ENCODE assay signal across 30 cellular contexts in genomic region chr12:77577756-77578155, GRCh38.
DNase-seq lines count a peak whose midpoint lies in the region; ATAC-seq and TF ChIP-seq lines count a peak whose summit lies in the region.
"Had no signal": no experiment of that assay in that cellular context is flagged by ENCODE, and none has a peak within 500 bp of the region (broad histone marks: within the 10 kb centered on the region; RNA-seq: fewer than 3 reads in every experiment).

No MANE protein-coding gene starts in this region.

- H3K36me3 ChIP-seq in SK-N-SH (replicated peaks in 1 of 2; ENCODE audit: control insufficient read depth in 1 of 2, insufficient read depth in 2 of 2, low read length in 1 of 2), result peaks cover 0 to 3% of the 10 kb centered on the region in 2 experiments
- no peaks in the 10 kb centered on the region for H3K36me3 ChIP-seq in smooth muscle cell (ENCODE audit: low read depth)
- H3K36me3 ChIP-seq: breast epithelium, pancreas, WERI-Rb-1 had no signal

- H3K27ac Mint-ChIP-seq in activated naive CD8-positive, alpha-beta T cell treated with anti-CD3 and anti-CD28 coated beads for 36 hours, result no peak overlapping the region
- H3K27ac Mint-ChIP-seq: activated CD8-positive, alpha-beta T cell treated with anti-CD3 and anti-CD28 coated beads, Interleukin-2, amount 10 ng/mL, durations not matched to agents 7 days and 5 days; activated naive CD4-positive, alpha-beta T cell treated with anti-CD3 and anti-CD28 coated beads, Interleukin-2, amount 10 ng/mL, durations not matched to agents 7 days and 5 days; activated T-helper 17 cell treated with anti-CD3 and anti-CD28 coated beads, Interleukin-2, amount 50 U/mL, for 72 hours; H9; immature natural killer cell had no signal

- H3K4me3 ChIP-seq in SK-N-SH (ENCODE audit: low read depth in 2 of 2, low read length in 1 of 2) (no peak overlapping the region), smooth muscle cell (no peak overlapping the region)
- H3K4me3 ChIP-seq: breast epithelium, mucosa of descending colon, pancreas had no signal

- CTCF ChIA-PET in SK-N-SH (lab: Yijun Ruan, JAX), result no interaction called here

- H3K27ac ChIP-seq in SK-N-SH (ENCODE audit: low read depth in 2 of 2, low read length in 1 of 2), result peak overlapping the region; percentile 70 to 82; a peak in 3 of 4 replicates
- peak overlapping the region; percentile 64 for H3K27ac ChIP-seq in smooth muscle cell (ENCODE audit: low read depth)
- H3K27ac ChIP-seq: breast epithelium, C4-2B, pancreas, WERI-Rb-1 had no signal

- H3K9me3 Mint-ChIP-seq in activated naive CD8-positive, alpha-beta T cell treated with anti-CD3 and anti-CD28 coated beads for 36 hours, result no peaks in the 10 kb centered on the region
- H3K9me3 Mint-ChIP-seq: activated naive CD4-positive, alpha-beta T cell treated with anti-CD3 and anti-CD28 coated beads, Interleukin-2, amount 10 ng/mL, durations not matched to agents 7 days and 5 days; activated T-helper 17 cell treated with anti-CD3 and anti-CD28 coated beads, Interleukin-2, amount 50 U/mL, for 72 hours; H9; neural crest cell had no signal

- no peaks in the 10 kb centered on the region for H3K27me3 Mint-ChIP-seq in activated naive CD8-positive, alpha-beta T cell treated with anti-CD3 and anti-CD28 coated beads for 36 hours
- H3K27me3 Mint-ChIP-seq: activated naive CD4-positive, alpha-beta T cell treated with anti-CD3 and anti-CD28 coated beads, Interleukin-2, amount 10 ng/mL, durations not matched to agents 7 days and 5 days; activated T-helper 17 cell treated with anti-CD3 and anti-CD28 coated beads, Interleukin-2, amount 50 U/mL, for 72 hours had no signal

- H3K79me2 ChIP-seq in SK-N-SH (ENCODE audit: insufficient read depth) (no peaks in the 10 kb centered on the region; the same call in 1 of the 2 replicates), smooth muscle cell (ENCODE audit: low read depth) (no peaks in the 10 kb centered on the region)

- H3K9me3 ChIP-seq in SK-N-SH (no peaks in the 10 kb centered on the region), smooth muscle cell (replicated peaks; ENCODE audit: low read depth) (no peaks in the 10 kb centered on the region)
- H3K9me3 ChIP-seq: breast epithelium, mucosa of descending colon, pancreas had no signal

- H3F3A ChIP-seq in SK-N-SH (replicated peaks; ENCODE audit: insufficient read depth) (peaks cover 15% of the 10 kb centered on the region), smooth muscle cell (ENCODE audit: low read depth) (no peaks in the 10 kb centered on the region)

- peak; percentile 4 for DNase-seq in EH (ENCODE audit: low read depth)
- no peak for DNase-seq in SK-N-SH
- peak; percentile 60 for DNase-seq in fibroblast of peridontal ligament (ENCODE audit: extremely low read depth)
- no peak for DNase-seq in smooth muscle cell (lab: John Stamatoyannopoulos, UW; ENCODE audit: unreplicated experiment)
- DNase-seq in activated naive CD8-positive, alpha-beta T cell treated with anti-CD3 and anti-CD28 coated beads for 36 hours, result no peak
- DNase-seq in GM20000 (ENCODE audit: low spot score), result no peak
- DNase-seq: activated CD4-positive, alpha-beta T cell treated with anti-CD3 and anti-CD28 coated beads for 4 hours; activated CD8-positive, alpha-beta T cell treated with anti-CD3 and anti-CD28 coated beads, Interleukin-2, amount 10 ng/mL, durations not matched to agents 7 days and 5 days; activated naive CD4-positive, alpha-beta T cell treated with anti-CD3 and anti-CD28 coated beads, Interleukin-2, amount 10 ng/mL, durations not matched to agents 7 days and 5 days; amniotic stem cell; COR-L47; DMS53; H9; immature natural killer cell; left colon; mucosa of descending colon; NCI-H146; NCI-H226; pancreas; SHP77; stimulated activated CD4-positive, alpha-beta T cell treated with anti-CD3 and anti-CD28 coated beads, Interleukin-1b, Interleukin-23, amount 100 ng/mL, for 48 hours; stimulated activated naive CD4-positive, alpha-beta T cell treated with Interleukin-2 at 50 U/mL for 16 hours; T1000; WERI-Rb-1 had no signal

- WGBS in SK-N-SH (ENCODE audit: low lambda C conversion rate), result 3% methylated on average over 1 of the region's 1 CpG
- 67% methylated on average over 1 of the region's 1 CpG for WGBS in smooth muscle cell (ENCODE audit: low lambda C conversion rate)

- no peak for TF ChIP-seq RAD21 in SK-N-SH (IDR thresholded peaks at IDR 0.05; ENCODE audit: low read length)

- no peak for ATAC-seq in HG02798 (IDR thresholded peaks at IDR 0.05; ENCODE audit: poor library complexity, unreplicated experiment)
- ATAC-seq: activated CD8-positive, alpha-beta T cell treated with anti-CD3 and anti-CD28 coated beads, Interleukin-2, amount 10 ng/mL, durations not matched to agents 7 days and 5 days; activated T-helper 17 cell treated with anti-CD3 and anti-CD28 coated beads, Interleukin-2, amount 50 U/mL, for 72 hours; left colon; mucosa of descending colon; Panc1; pancreas had no signal

- no peaks in the 10 kb centered on the region for H3K4me1 Mint-ChIP-seq in activated naive CD8-positive, alpha-beta T cell treated with anti-CD3 and anti-CD28 coated beads for 36 hours
- H3K4me1 Mint-ChIP-seq: activated naive CD4-positive, alpha-beta T cell treated with anti-CD3 and anti-CD28 coated beads, Interleukin-2, amount 10 ng/mL, durations not matched to agents 7 days and 5 days; activated T-helper 17 cell treated with anti-CD3 and anti-CD28 coated beads, Interleukin-2, amount 50 U/mL, for 72 hours; H9; immature natural killer cell; neural crest cell had no signal

- no peak for TF ChIP-seq EP300 in SK-N-SH (IDR thresholded peaks at IDR 0.05; ENCODE audit: borderline replicate concordance in 1 of 2, low read depth in 1 of 2, low read length in 1 of 2)

- TF ChIP-seq CTCF in SK-N-SH (IDR thresholded peaks at IDR 0.05) (no peak), smooth muscle cell (IDR thresholded peaks at IDR 0.05; ENCODE audit: borderline replicate concordance, insufficient read depth, poor library complexity, severe bottlenecking) (no peak), GM20000 (IDR thresholded peaks at IDR 0.05; ENCODE audit: extremely low read depth, missing control alignments) (no peak)

- H2AFZ ChIP-seq in SK-N-SH (ENCODE audit: low read depth) (no peak overlapping the region), smooth muscle cell (ENCODE audit: low read depth) (no peak overlapping the region)

- no peaks in the 10 kb centered on the region for H3K27me3 ChIP-seq in SK-N-SH (ENCODE audit: insufficient read depth)
- H3K27me3 ChIP-seq in smooth muscle cell (ENCODE audit: low read depth), result no peaks in the 10 kb centered on the region
- H3K27me3 ChIP-seq: breast epithelium, pancreas had no signal

- H3K9ac ChIP-seq in SK-N-SH (no peak overlapping the region), smooth muscle cell (ENCODE audit: low read depth) (no peak overlapping the region)

- no peak overlapping the region for H3K4me3 Mint-ChIP-seq in activated naive CD8-positive, alpha-beta T cell treated with anti-CD3 and anti-CD28 coated beads for 36 hours
- H3K4me3 Mint-ChIP-seq: activated CD8-positive, alpha-beta T cell treated with anti-CD3 and anti-CD28 coated beads, Interleukin-2, amount 10 ng/mL, durations not matched to agents 7 days and 5 days; activated naive CD4-positive, alpha-beta T cell treated with anti-CD3 and anti-CD28 coated beads, Interleukin-2, amount 10 ng/mL, durations not matched to agents 7 days and 5 days; activated T-helper 17 cell treated with anti-CD3 and anti-CD28 coated beads, Interleukin-2, amount 50 U/mL, for 72 hours; H9; immature natural killer cell; neural crest cell had no signal

- no peaks in the 10 kb centered on the region for H3K9me2 ChIP-seq in SK-N-SH

- H3K4me1 ChIP-seq in SK-N-SH (ENCODE audit: control insufficient read depth in 1 of 2, insufficient read depth in 2 of 2, low read depth in 1 of 2, low read length in 1 of 2) (peaks cover 0 to 12% of the 10 kb centered on the region in 2 experiments; a peak in 2 of 4 replicates), smooth muscle cell (ENCODE audit: low read depth) (peaks cover 8% of the 10 kb centered on the region)

- no peaks in the 10 kb centered on the region for H3K36me3 Mint-ChIP-seq in activated naive CD8-positive, alpha-beta T cell treated with anti-CD3 and anti-CD28 coated beads for 36 hours
- H3K36me3 Mint-ChIP-seq: activated naive CD4-positive, alpha-beta T cell treated with anti-CD3 and anti-CD28 coated beads, Interleukin-2, amount 10 ng/mL, durations not matched to agents 7 days and 5 days; immature natural killer cell had no signal

- POLR2A ChIA-PET in SK-N-SH (lab: Yijun Ruan, JAX), result no interaction called here

- peak overlapping the region; percentile 53; the same call in 1 of the 2 replicates for H3K4me2 ChIP-seq in SK-N-SH
- H3K4me2 ChIP-seq in smooth muscle cell, result peak overlapping the region; percentile 64

- H4K20me1 ChIP-seq in SK-N-SH (ENCODE audit: insufficient read depth), result no peaks in the 10 kb centered on the region
- no peaks in the 10 kb centered on the region for H4K20me1 ChIP-seq in smooth muscle cell (ENCODE audit: low read depth)

TF ChIP-seq in SK-N-SH, 30 proteins besides CTCF, POLR2A, EP300 and RAD21:
- TF ChIP-seq, protein P1, sequence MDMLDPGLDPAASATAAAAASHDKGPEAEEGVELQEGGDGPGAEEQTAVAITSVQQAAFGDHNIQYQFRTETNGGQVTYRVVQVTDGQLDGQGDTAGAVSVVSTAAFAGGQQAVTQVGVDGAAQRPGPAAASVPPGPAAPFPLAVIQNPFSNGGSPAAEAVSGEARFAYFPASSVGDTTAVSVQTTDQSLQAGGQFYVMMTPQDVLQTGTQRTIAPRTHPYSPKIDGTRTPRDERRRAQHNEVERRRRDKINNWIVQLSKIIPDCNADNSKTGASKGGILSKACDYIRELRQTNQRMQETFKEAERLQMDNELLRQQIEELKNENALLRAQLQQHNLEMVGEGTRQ (IDR thresholded peaks at IDR 0.05; ENCODE audit: borderline replicate concordance, low read depth, low read length), result no peak
- TF ChIP-seq TCF12 (IDR thresholded peaks at IDR 0.05), result peak; percentile 38; the same call in 1 of the 2 replicates
- no peak for TF ChIP-seq MXI1 (IDR thresholded peaks at IDR 0.05; ENCODE audit: low read depth, low read length)
- TF ChIP-seq JUND (IDR thresholded peaks at IDR 0.05), result peak; percentile 23; the same call in 1 of the 2 replicates
- TF ChIP-seq, protein P2, sequence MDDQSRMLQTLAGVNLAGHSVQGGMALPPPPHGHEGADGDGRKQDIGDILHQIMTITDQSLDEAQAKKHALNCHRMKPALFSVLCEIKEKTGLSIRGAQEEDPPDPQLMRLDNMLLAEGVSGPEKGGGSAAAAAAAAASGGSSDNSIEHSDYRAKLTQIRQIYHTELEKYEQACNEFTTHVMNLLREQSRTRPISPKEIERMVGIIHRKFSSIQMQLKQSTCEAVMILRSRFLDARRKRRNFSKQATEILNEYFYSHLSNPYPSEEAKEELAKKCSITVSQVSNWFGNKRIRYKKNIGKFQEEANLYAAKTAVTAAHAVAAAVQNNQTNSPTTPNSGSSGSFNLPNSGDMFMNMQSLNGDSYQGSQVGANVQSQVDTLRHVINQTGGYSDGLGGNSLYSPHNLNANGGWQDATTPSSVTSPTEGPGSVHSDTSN (IDR thresholded peaks at IDR 0.05), result 0 out of 2 replicates have a peak, but pooled peaks have one; percentile 3

Comparison
In these comparisons a context has a peak if more than half of its experiments do, and no peak if none do; other contexts are left out.
1. DNase-seq: peak in EH (single experiment) and fibroblast of peridontal ligament (single experiment); none in SK-N-SH (single experiment), smooth muscle cell (single experiment), activated naive CD8-positive, alpha-beta T cell treated with anti-CD3 and anti-CD28 coated beads for 36 hours (single experiment) and GM20000 (single experiment).